15 cellular contexts compared by ENCODE assay signal in the genomic region with DNA sequence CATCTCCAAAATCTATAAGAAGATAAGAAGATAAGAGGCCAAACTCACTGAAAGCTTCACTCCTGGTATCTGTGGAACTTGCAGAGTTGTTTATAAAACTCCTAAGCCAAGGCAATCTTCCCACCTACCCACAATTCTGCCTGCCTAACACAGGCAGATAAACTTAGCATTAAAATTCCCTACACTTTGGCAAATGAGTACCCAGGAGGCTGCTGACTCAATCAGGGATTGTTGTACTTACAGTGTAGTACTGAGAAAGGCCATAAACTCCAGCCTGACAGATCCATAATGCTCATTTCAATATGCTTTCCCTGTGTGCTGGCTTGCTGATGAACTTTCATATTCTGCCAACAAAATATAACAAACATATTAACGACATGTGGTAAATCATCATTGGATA.
A peak's percentile ranks its signal among the peaks of the same experiment; 100 is the strongest.
DNase-seq lines count a peak whose midpoint lies in the region; ATAC-seq and TF ChIP-seq lines count a peak whose summit lies in the region.
"Had no signal": no experiment of that assay in that cellular context is flagged by ENCODE, and none has a peak within 500 bp of the region (broad histone marks: within the 10 kb centered on the region; RNA-seq: fewer than 3 reads in every experiment).

No MANE protein-coding gene starts in this region.

- H3K36me3 Mint-ChIP-seq in H9 (ENCODE audit: insufficient read depth in 1 of 3, low read depth in 3 of 3): peaks cover 0 to 21% (median 9%) of the 10 kb centered on the region in 3 experiments; a peak in 6 of 7 replicates
- H3K36me3 Mint-ChIP-seq: CD14-positive monocyte had no signal

- H4K5ac ChIP-seq in H9 (ENCODE audit: insufficient read length, low read depth, low read length): no peak overlapping the region

- no peaks in the 10 kb centered on the region for H3K27me3 Mint-ChIP-seq in H9 (ENCODE audit: low read depth)

- no peak overlapping the region for H3K23ac ChIP-seq in H9 (ENCODE audit: insufficient read length, low read depth, low read length)

- H3T11ph ChIP-seq in H9 (ENCODE audit: low read length): no peak overlapping the region

- H3K9me3 ChIP-seq in H9 (ENCODE audit: control insufficient read depth, low read depth, low read length) (no peaks in the 10 kb centered on the region), SJCRH30 (replicated peaks) (peaks cover 21% of the 10 kb centered on the region)
- H3K9me3 ChIP-seq: Peyer's patch had no signal

- no peak overlapping the region for H4K8ac ChIP-seq in H9 (replicated peaks; ENCODE audit: insufficient read length, low read depth, low read length)

- no peak overlapping the region for H2BK15ac ChIP-seq in H9 (ENCODE audit: low read depth, low read length)

- H2BK20ac ChIP-seq in H9 (ENCODE audit: low read depth, low read length, poor library complexity, severe bottlenecking): no peak overlapping the region

- no peak overlapping the region for H2AFZ ChIP-seq in H9 (ENCODE audit: low read length)

- H4K20me1 ChIP-seq in H9 (ENCODE audit: control insufficient read depth, insufficient read depth, insufficient read length): no peaks in the 10 kb centered on the region

- no peak overlapping the region for H3K9ac ChIP-seq in H9 (ENCODE audit: extremely low read depth, insufficient read length, low read length)

- peaks cover 14 to 15% of the 10 kb centered on the region in 2 experiments for H3K4me1 Mint-ChIP-seq in H9
- H3K4me1 Mint-ChIP-seq: CD14-positive monocyte had no signal

- TF ChIP-seq CTCF in H9 (conservative IDR thresholded peaks at IDR 0.05): no peak
- TF ChIP-seq CTCF in kidney epithelial cell (IDR thresholded peaks at IDR 0.05; ENCODE audit: insufficient read depth, low read length, poor library complexity, severe bottlenecking): no peak
- TF ChIP-seq CTCF in retinal pigment epithelial cell (conservative IDR thresholded peaks at IDR 0.05; ENCODE audit: low read depth, low read length): no peak

- WGBS in H9 (ENCODE audit: extremely low coverage, insufficient read length, low lambda C conversion rate): no CpG with 5 or more reads among the region's 1 CpG

- no peak overlapping the region for H3K4me2 ChIP-seq in H9 (ENCODE audit: insufficient read depth, insufficient read length, low read length)

- H3K4me1 ChIP-seq in H9 (ENCODE audit: insufficient read depth, low read length): peaks cover 5% of the 10 kb centered on the region; the same call in 1 of the 2 replicates
- H3K4me1 ChIP-seq in SJCRH30: peaks cover 29% of the 10 kb centered on the region
- H3K4me1 ChIP-seq: Peyer's patch had no signal

- no peak overlapping the region for H2BK5ac ChIP-seq in H9 (ENCODE audit: insufficient read length, low read length)

- peaks cover 22% of the 10 kb centered on the region in 2 experiments for H3K9me3 Mint-ChIP-seq in H9

- H2BK120ac ChIP-seq in H9 (ENCODE audit: low read depth, low read length, poor library complexity, severe bottlenecking): no peak overlapping the region

- no peak overlapping the region for H3K14ac ChIP-seq in H9 (ENCODE audit: insufficient read depth, low read length)

- H2AK5ac ChIP-seq in H9 (ENCODE audit: insufficient read length, low read length): no peak overlapping the region

- no peak overlapping the region for H3K18ac ChIP-seq in H9 (ENCODE audit: insufficient read length, low read depth, low read length)

- ATAC-seq in HG02840 (IDR thresholded peaks at IDR 0.05; ENCODE audit: low FRiP score, unreplicated experiment): no peak
- no peak for ATAC-seq in HG03565 (IDR thresholded peaks at IDR 0.05; ENCODE audit: unreplicated experiment)
- ATAC-seq in HG02642 (IDR thresholded peaks at IDR 0.05; ENCODE audit: poor library complexity, unreplicated experiment): no peak
- ATAC-seq: K562 had no signal

- H2BK12ac ChIP-seq in H9 (ENCODE audit: insufficient read length, low read depth, low read length): no peak overlapping the region

- no peaks in the 10 kb centered on the region for H3K36me3 ChIP-seq in SJCRH30
- no peaks in the 10 kb centered on the region for H3K36me3 ChIP-seq in kidney epithelial cell (ENCODE audit: control insufficient read depth, insufficient read depth, low read length)
- H3K36me3 ChIP-seq: Peyer's patch had no signal

- H4K91ac ChIP-seq in H9 (ENCODE audit: insufficient read length, low read depth, low read length): no peak overlapping the region

- no peak overlapping the region for H3K27ac ChIP-seq in H9 (ENCODE audit: insufficient read length, low read depth, low read length)
- H3K27ac ChIP-seq in SJCRH30: peak overlapping the region; percentile 95
- H3K27ac ChIP-seq: Peyer's patch had no signal

- H3K4me3 ChIP-seq in SJCRH30 (no peak overlapping the region), kidney epithelial cell (ENCODE audit: low read depth, low read length) (no peak overlapping the region), retinal pigment epithelial cell (ENCODE audit: low read length) (no peak overlapping the region)
- H3K4me3 ChIP-seq: K562, Peyer's patch had no signal

- H3K79me1 ChIP-seq in H9 (ENCODE audit: insufficient read depth, low read depth, low read length, poor library complexity, severe bottlenecking): no peaks in the 10 kb centered on the region

- no peaks in the 10 kb centered on the region for H3K27me3 ChIP-seq in H9 (ENCODE audit: insufficient read depth, low read length)
- H3K27me3 ChIP-seq in SJCRH30: no peaks in the 10 kb centered on the region
- H3K27me3 ChIP-seq in kidney epithelial cell (ENCODE audit: control insufficient read depth, insufficient read depth, low read length): no peaks in the 10 kb centered on the region
- H3K27me3 ChIP-seq: Peyer's patch had no signal

- H3K56ac ChIP-seq in H9 (ENCODE audit: insufficient read length, low read depth, low read length): no peak overlapping the region

- DNase-seq in H9 (no peak), SJCRH30 (peak in 1 of 2 experiments; percentile 27), kidney epithelial cell (ENCODE audit: low read depth) (peak; percentile 9), retinal pigment epithelial cell (ENCODE audit: low read depth) (peak; percentile 63)
- DNase-seq: AML-193, NCI-H1436 treated with DMSO at 0.1 percent for 48 hours, NCI-H2029 treated with DMSO at 0.1 percent for 48 hours, NCI-H524 treated with DMSO at 0.1 percent for 48 hours, Peyer's patch, SHP77 had no signal

- H3K4me3 Mint-ChIP-seq in H9: no peak overlapping the region
- H3K4me3 Mint-ChIP-seq: CD14-positive monocyte had no signal

- H3K23me2 ChIP-seq in H9 (ENCODE audit: insufficient read length, low read depth, low read length, poor library complexity, severe bottlenecking): no peaks in the 10 kb centered on the region

- peak overlapping the region in 2 of 3 experiments; percentile 11 to 41; a peak in 3 of 7 replicates for H3K27ac Mint-ChIP-seq in H9
- H3K27ac Mint-ChIP-seq: CD14-positive monocyte had no signal

- no peak overlapping the region for H3K4ac ChIP-seq in H9 (ENCODE audit: low read depth, low read length)

- H3K79me2 ChIP-seq in H9 (ENCODE audit: insufficient read depth, low read length): no peaks in the 10 kb centered on the region
